In genomic region chrX:70664726-70665125, GRCh38 we compare ENCODE assay signal across 8 cellular contexts.
DNase-seq lines count a peak whose midpoint lies in the region; ATAC-seq and TF ChIP-seq lines count a peak whose summit lies in the region.

No MANE protein-coding gene starts in this region.

- peak; percentile 13 for DNase-seq in AG08396 (ENCODE audit: low spot score)
- DNase-seq in GM12864 (ENCODE audit: low read depth) = peak; percentile 0
- peak; percentile 21 for DNase-seq in NCI-H748 treated with DMSO at 0.1 percent for 48 hours (lab: John Stamatoyannopoulos, UW)
- peak; percentile 50 for DNase-seq in fibroblast of peridontal ligament (ENCODE audit: extremely low read depth)
- no peak for DNase-seq in transverse colon
- DNase-seq in mesenteric fat pad (ENCODE audit: low spot score) = no peak
- DNase-seq in activated CD4-positive, alpha-beta T cell treated with anti-CD3 and anti-CD28 coated beads for 48 hours = no peak

- H3K27ac ChIP-seq in transverse colon = no peak overlapping the region

- no peak for ATAC-seq in stimulated activated memory B cell treated with anti-CD40 and anti-IgM and Interleukin-4, amounts not matched to agents 10 μg/mL and 1 μg/mL and 100 μg/mL, for 72 hours

- no peaks in the 10 kb centered on the region for H3K27me3 ChIP-seq in transverse colon

- no peak overlapping the region for H3K27ac Mint-ChIP-seq in stimulated activated memory B cell treated with anti-CD40 and anti-IgM and Interleukin-4, amounts not matched to agents 10 μg/mL and 1 μg/mL and 100 μg/mL, for 72 hours

- TF ChIP-seq CTCF in GM12864 (IDR thresholded peaks at IDR 0.05; ENCODE audit: low read depth, low read length, missing control alignments) (peak; percentile 22), transverse colon (IDR thresholded peaks at IDR 0.05) (peak in 3 of 5 experiments; percentile 17 to 23 (median 20))

- H3K9me3 ChIP-seq in transverse colon = no peaks in the 10 kb centered on the region

- H3K9me3 Mint-ChIP-seq in stimulated activated memory B cell treated with anti-CD40 and anti-IgM and Interleukin-4, amounts not matched to agents 10 μg/mL and 1 μg/mL and 100 μg/mL, for 72 hours = no peaks in the 10 kb centered on the region

- H3K36me3 ChIP-seq in transverse colon = no peaks in the 10 kb centered on the region

- H3K4me3 ChIP-seq in GM12864 (ENCODE audit: low read depth, low read length) = no peak overlapping the region
- H3K4me3 ChIP-seq in transverse colon = no peak overlapping the region

- in situ Hi-C loops in transverse colon (cut with MboI; ENCODE audit: low pct_ligation_motif_present in 1 of 4, low pct_unique_long_range_greater_than_20kb in 1 of 4, low sequenced_read_pairs in 3 of 4) = loop anchor here in 1 of 4 donors (25.0 kb wide), 1 partner anchor 252 kb away; the partner anchor contains the start of gene GDPD2

- H3K4me3 Mint-ChIP-seq in stimulated activated memory B cell treated with anti-CD40 and anti-IgM and Interleukin-4, amounts not matched to agents 10 μg/mL and 1 μg/mL and 100 μg/mL, for 72 hours = no peak overlapping the region

- no peak for TF ChIP-seq POLR2A in transverse colon (IDR thresholded peaks at IDR 0.05)

- intact Hi-C loops in transverse colon (cut with DNase I; ENCODE audit: low total_unique reads) = no loop called here

- 19% methylated on average over 1 of the region's 1 CpG; no CpG with 5 or more reads in 1 of the 2 donors for WGBS in transverse colon (ENCODE audit: low coverage in 1 of 2), 2 donors

- no peak for TF ChIP-seq EP300 in transverse colon (IDR thresholded peaks at IDR 0.05; ENCODE audit: low read depth)

- H3K4me1 ChIP-seq in transverse colon = no peaks in the 10 kb centered on the region

- no peaks in the 10 kb centered on the region for H3K36me3 Mint-ChIP-seq in stimulated activated memory B cell treated with anti-CD40 and anti-IgM and Interleukin-4, amounts not matched to agents 10 μg/mL and 1 μg/mL and 100 μg/mL, for 72 hours

- no peaks in the 10 kb centered on the region for H3K4me1 Mint-ChIP-seq in stimulated activated memory B cell treated with anti-CD40 and anti-IgM and Interleukin-4, amounts not matched to agents 10 μg/mL and 1 μg/mL and 100 μg/mL, for 72 hours

- H3K27me3 Mint-ChIP-seq in stimulated activated memory B cell treated with anti-CD40 and anti-IgM and Interleukin-4, amounts not matched to agents 10 μg/mL and 1 μg/mL and 100 μg/mL, for 72 hours = no peaks in the 10 kb centered on the region

Comparison
In these comparisons a context has a peak if more than half of its experiments do, and no peak if none do; other contexts are left out.
1. DNase-seq: peak in AG08396 (single experiment), GM12864 (single experiment), NCI-H748 treated with DMSO at 0.1 percent for 48 hours (single experiment) and fibroblast of peridontal ligament (single experiment); none in transverse colon (single experiment), mesenteric fat pad (single experiment) and activated CD4-positive, alpha-beta T cell treated with anti-CD3 and anti-CD28 coated beads for 48 hours (single experiment).